ENCODE assay signal across 8 cellular contexts in the genomic region with DNA sequence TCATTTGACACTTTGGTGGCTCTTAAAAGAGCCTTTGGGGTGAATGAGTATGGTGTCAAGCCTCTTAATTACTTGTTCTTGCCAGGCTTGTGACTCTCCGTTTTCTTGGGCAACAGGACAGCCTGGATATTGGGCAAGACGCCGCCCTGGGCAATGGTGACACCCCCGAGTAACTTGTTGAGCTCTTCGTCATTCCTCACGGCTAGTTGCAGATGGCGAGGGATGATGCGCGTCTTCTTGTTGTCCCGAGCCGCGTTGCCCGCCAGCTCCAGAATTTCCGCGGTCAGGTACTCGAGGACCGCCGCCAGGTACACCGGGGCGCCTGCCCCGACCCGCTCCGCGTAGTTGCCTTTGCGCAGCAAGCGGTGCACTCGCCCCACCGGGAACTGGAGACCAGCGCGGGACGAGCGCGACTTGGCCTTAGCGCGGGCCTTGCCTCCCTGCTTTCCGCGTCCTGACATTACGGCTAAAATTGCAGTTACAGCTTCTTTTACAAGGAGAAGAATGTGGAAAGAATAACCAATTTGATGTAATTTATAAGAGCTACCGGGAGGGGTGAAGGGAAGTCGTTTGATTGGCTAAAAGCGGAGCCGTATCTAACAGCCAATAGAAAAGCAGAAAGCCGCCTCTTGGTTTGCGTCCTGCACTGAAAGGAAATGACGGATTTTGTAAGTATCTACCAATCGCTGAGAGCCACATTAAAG. TPM values are rescaled to one million over a fixed set of nuclear protein-coding genes. Genes with fewer than 3 reads are reported as not detected.
DNase-seq lines count a peak whose midpoint lies in the region; ATAC-seq and TF ChIP-seq lines count a peak whose summit lies in the region.

No MANE protein-coding gene starts in this region.

- in situ Hi-C loops in IMR-90 (cut with MboI; ENCODE audit: low sequenced_read_pairs), result no loop called here

- peak overlapping the region; percentile 92 for H2BK5ac ChIP-seq in IMR-90 (ENCODE audit: low read depth, low read length, poor library complexity, severe bottlenecking)

- H3K27me3 ChIP-seq in IMR-90 (ENCODE audit: control insufficient read depth, insufficient read depth, low read length) (no peaks in the 10 kb centered on the region), mucosa of rectum (ENCODE audit: control insufficient read depth in 2 of 2, insufficient read depth in 2 of 2, low read length in 2 of 2) (no peaks in the 10 kb centered on the region)

- peak overlapping the region; percentile 69 for H3K14ac ChIP-seq in IMR-90 (replicated peaks; ENCODE audit: low read depth, low read length)

- TF ChIP-seq RAD21 in IMR-90 (IDR thresholded peaks at IDR 0.05; ENCODE audit: low read length), result no peak

- peak overlapping the region; percentile 84 for H3K4me2 ChIP-seq in IMR-90 (ENCODE audit: low read depth, low read length)

- H3K9me1 ChIP-seq in IMR-90 (ENCODE audit: insufficient read depth, low read length), result no peaks in the 10 kb centered on the region

- peak overlapping the region; percentile 71 for H3K18ac ChIP-seq in IMR-90 (ENCODE audit: low read depth, low read length)

- dilution Hi-C loops in IMR-90 (cut with HindIII; ENCODE audit: low sequenced_read_pairs, unreplicated experiment), result no loop called here

- peak overlapping the region; percentile 73 for H3K4ac ChIP-seq in IMR-90 (ENCODE audit: low read depth, low read length)

- 0 out of 2 replicates have a peak overlapping the region, but pooled peaks have one; percentile 32 for H2BK120ac ChIP-seq in IMR-90 (ENCODE audit: low read depth, low read length)

- peak; percentile 100 for DNase-seq in DMS114 treated with DMSO at 0.1 percent for 48 hours (lab: John Stamatoyannopoulos, UW; ENCODE audit: unreplicated experiment)
- peak; percentile 99 for DNase-seq in IMR-90
- peak; percentile 100 for DNase-seq in OCI-M1 (lab: John Stamatoyannopoulos, UW)
- DNase-seq in activated T-cell treated with anti-CD3 and anti-CD28 coated beads for 4 hours, result peak; percentile 58
- DNase-seq in stimulated activated CD8-positive, alpha-beta memory T cell treated with anti-CD3 and anti-CD28 coated beads, Interleukin-7, amount 100 ng/mL, for 1 hour (ENCODE audit: low read depth in 2 of 2), result peak; percentile 37 to 44

- H3K79me1 ChIP-seq in IMR-90 (ENCODE audit: low read depth in 1 of 2, low read length in 2 of 2), result peaks cover 3 to 19% of the 10 kb centered on the region in 2 experiments; a peak in 3 of 4 replicates

- no peak overlapping the region for H2BK20ac ChIP-seq in IMR-90 (ENCODE audit: low read depth, low read length)

- peaks cover 15% of the 10 kb centered on the region for H4K20me1 ChIP-seq in IMR-90 (ENCODE audit: insufficient read depth, low read length)

- TF ChIP-seq CTCF in IMR-90 (conservative IDR thresholded peaks at IDR 0.05; ENCODE audit: low read depth, low read length), result no peak

- H3K27ac ChIP-seq in IMR-90 (ENCODE audit: insufficient read depth, low read length) (peak overlapping the region; percentile 91), mucosa of rectum (ENCODE audit: low read depth in 2 of 2, low read length in 2 of 2) (peak overlapping the region; percentile 98 to 100)

- POLR2A ChIA-PET in IMR-90 (lab: Charles Lee; ENCODE audit: unreplicated experiment), result interaction anchor here (0.9 to 2.9 kb wide), 11 partner anchors 15 to 299 kb away, joined by 3 to 16 read pairs (median 5); partner anchors contain the start of genes OTUD7B and SF3B4

- H2AK5ac ChIP-seq in IMR-90 (ENCODE audit: low read depth, low read length), result peak overlapping the region; percentile 30; the same call in 1 of the 2 replicates

- TF ChIP-seq POLR2A in IMR-90 (IDR thresholded peaks at IDR 0.05; ENCODE audit: low read depth, low read length), result peak; percentile 97

- ATAC-seq in GM21529 (IDR thresholded peaks at IDR 0.05; ENCODE audit: unreplicated experiment), result peak; percentile 44
- peak; percentile 72 for ATAC-seq in IMR-90 (ENCODE audit: low read depth)
- peak; percentile 61 for ATAC-seq in esophagus mucosa

- H3K4me1 ChIP-seq in IMR-90 (ENCODE audit: control insufficient read depth, insufficient read depth, low read length), result peaks cover 3% of the 10 kb centered on the region; the same call in 1 of the 2 replicates
- peaks cover 15 to 23% of the 10 kb centered on the region in 2 donors for H3K4me1 ChIP-seq in mucosa of rectum (ENCODE audit: control insufficient read depth in 2 of 2, insufficient read depth in 2 of 2, low read length in 2 of 2)

- H2AFZ ChIP-seq in IMR-90 (replicated peaks; ENCODE audit: low read length, poor library complexity), result peak overlapping the region; percentile 84

- 0% methylated on average over 33 of the region's 46 CpGs; no CpG with 5 or more reads in 1 of the 2 experiments for WGBS in IMR-90 (ENCODE audit: extremely low coverage in 2 of 2, insufficient read length in 1 of 2), 2 experiments

- H3K4me3 ChIP-seq in IMR-90 (ENCODE audit: insufficient read depth, low read depth, low read length) (peak overlapping the region; percentile 61), mucosa of rectum (ENCODE audit: low read length in 2 of 2) (peak overlapping the region; percentile 94 to 97)

- H3K9me3 ChIP-seq in IMR-90 (ENCODE audit: control insufficient read depth, insufficient read depth, low read length) (no peaks in the 10 kb centered on the region), mucosa of rectum (ENCODE audit: control insufficient read depth in 2 of 2, low read length in 2 of 2) (no peaks in the 10 kb centered on the region)

- peak overlapping the region; percentile 84 for H3K9ac ChIP-seq in IMR-90 (ENCODE audit: low read depth, low read length)
- H3K9ac ChIP-seq in mucosa of rectum (ENCODE audit: low read depth in 1 of 2, low read length in 2 of 2), result peak overlapping the region; percentile 98 to 99

- H3K36me3 ChIP-seq in IMR-90 (ENCODE audit: control insufficient read depth, insufficient read depth, low read length), result no peaks in the 10 kb centered on the region
- no peaks in the 10 kb centered on the region for H3K36me3 ChIP-seq in mucosa of rectum (ENCODE audit: control insufficient read depth in 2 of 2, insufficient read depth in 2 of 2, low read length in 2 of 2)

- H3K56ac ChIP-seq in IMR-90 (ENCODE audit: extremely low read depth, insufficient read depth, low read length), result peak overlapping the region; percentile 93; the same call in 1 of the 2 replicates

- peak overlapping the region; percentile 96 for H3K23ac ChIP-seq in IMR-90 (ENCODE audit: low read depth, low read length)

- CTCF ChIA-PET in IMR-90 (lab: Yijun Ruan, JAX), result interaction anchor here (0.6 to 1.4 kb wide), 5 partner anchors 13 to 300 kb away, joined by 3 to 5 read pairs (median 3); no protein-coding TSS in a partner anchor

- intact Hi-C loops in IMR-90 (cut with micrococcal nuclease), result no loop called here

- H4K8ac ChIP-seq in IMR-90 (ENCODE audit: low read depth in 2 of 2, low read length in 2 of 2), result peak overlapping the region in 1 of 2 experiments; percentile 53; a peak in 2 of 4 replicates

- peak overlapping the region; percentile 66; the same call in 1 of the 2 replicates for H4K91ac ChIP-seq in IMR-90 (ENCODE audit: insufficient read depth, low read depth, low read length)

- peak overlapping the region; percentile 54; the same call in 1 of the 2 replicates for H4K5ac ChIP-seq in IMR-90 (ENCODE audit: low read depth, low read length)

- BruUV-seq in IMR-90 (replicated peaks; lab: Mats Ljungman, UMichigan), result no TSS peak

- H2BK15ac ChIP-seq in IMR-90 (ENCODE audit: low read depth, low read length), result no peak overlapping the region

- peak overlapping the region; percentile 66 for H2AK9ac ChIP-seq in IMR-90 (replicated peaks; ENCODE audit: low read depth, low read length, poor library complexity)

TF ChIP-seq in IMR-90, 13 proteins besides CTCF, POLR2A, EP300 and RAD21 (continues in another document):
- TF ChIP-seq MAZ (IDR thresholded peaks at IDR 0.05; ENCODE audit: borderline replicate concordance, low read depth, low read length), result peak; percentile 56; the same call in 1 of the 2 replicates
- no peak; the same call in 1 of the 2 replicates for TF ChIP-seq USF2 (IDR thresholded peaks at IDR 0.05; ENCODE audit: low read depth, low read length)
- TF ChIP-seq BHLHE40 (IDR thresholded peaks at IDR 0.05; ENCODE audit: low read depth, low read length), result no peak
- TF ChIP-seq RFX5 (IDR thresholded peaks at IDR 0.05; ENCODE audit: low read depth, low read length), result no peak
- no peak for TF ChIP-seq SMC3 (IDR thresholded peaks at IDR 0.05; ENCODE audit: low read depth, low read length)
- TF ChIP-seq MAFK (IDR thresholded peaks at IDR 0.05; ENCODE audit: low read depth, low read length), result peak; percentile 24; the same call in 1 of the 2 replicates
- peak; percentile 96 for TF ChIP-seq CEBPB (IDR thresholded peaks at IDR 0.05; ENCODE audit: low read depth, low read length)
- TF ChIP-seq CHD1 (IDR thresholded peaks at IDR 0.05; ENCODE audit: low read depth, low read length), result no peak; the same call in 1 of the 2 replicates
- no peak for TF ChIP-seq MXI1 (IDR thresholded peaks at IDR 0.05; ENCODE audit: borderline replicate concordance, low read depth, low read length)

RNA-seq across cellular contexts. Expression of gene BOLA1, which starts 11.8 kb away (rescaled TPM):
- total RNA-seq in IMR-90 (2012; rRNA removed) (3.4 and 4.4 TPM in 2 replicates), esophagus mucosa (12.0 TPM)
- 12.6 and 14.2 TPM in 2 replicates for polyA plus RNA-seq in IMR-90 (2012; rRNA removed)
- 19.5 and 20.0 TPM in 2 replicates for polyA plus RNA-seq in IMR-90 (2012; cell fraction: cytosol; rRNA removed)
- 14.7 and 18.9 TPM in 2 replicates for polyA plus RNA-seq in IMR-90 (2012; cell fraction: nucleus; rRNA removed; ENCODE audit: low replicate concordance)

RNA-seq across cellular contexts. Expression of gene SV2A, which starts 30.0 kb away (rescaled TPM):
- total RNA-seq in IMR-90 (2012; rRNA removed), result 15.4 and 16.4 TPM in 2 replicates
- polyA plus RNA-seq in IMR-90 (2012; rRNA removed), result 18.1 and 19.6 TPM in 2 replicates
- polyA plus RNA-seq in IMR-90 (2012; cell fraction: cytosol; rRNA removed), result 14.5 and 15.6 TPM in 2 replicates
- 22.0 and 25.1 TPM in 2 replicates for polyA plus RNA-seq in IMR-90 (2012; cell fraction: nucleus; rRNA removed; ENCODE audit: low replicate concordance)
- total RNA-seq in esophagus mucosa, result 0.20 TPM

RNA-seq across cellular contexts. Expression of gene SF3B4, which starts 40.0 kb away (rescaled TPM):
- total RNA-seq in IMR-90 (2012; rRNA removed) (6.6 and 11.4 TPM in 2 replicates), esophagus mucosa (36.5 TPM)
- 62.6 and 64.4 TPM in 2 replicates for polyA plus RNA-seq in IMR-90 (2012; rRNA removed)
- polyA plus RNA-seq in IMR-90 (2012; cell fraction: cytosol; rRNA removed), result 29.9 and 58.3 TPM in 2 replicates
- 49.8 and 67.0 TPM in 2 replicates for polyA plus RNA-seq in IMR-90 (2012; cell fraction: nucleus; rRNA removed; ENCODE audit: low replicate concordance)

RNA-seq across cellular contexts. Expression of gene MTMR11, which starts 49.1 kb away (rescaled TPM):
- total RNA-seq in IMR-90 (2012; rRNA removed) (1.7 and 2.0 TPM in 2 replicates), esophagus mucosa (5.8 TPM)
- 14.3 and 14.6 TPM in 2 replicates for polyA plus RNA-seq in IMR-90 (2012; rRNA removed)
- polyA plus RNA-seq in IMR-90 (2012; cell fraction: cytosol; rRNA removed), result 4.5 and 6.0 TPM in 2 replicates
- polyA plus RNA-seq in IMR-90 (2012; cell fraction: nucleus; rRNA removed; ENCODE audit: low replicate concordance), result 64.8 and 76.3 TPM in 2 replicates

Comparison
In these comparisons a context has a peak if more than half of its experiments do, and no peak if none do; other contexts are left out.
1. Peak in every context shown above with its lines: DNase-seq, ATAC-seq, H3K4me3 ChIP-seq and H3K27ac ChIP-seq.
2. DNase-seq: peak in every context shown above with its lines; median percentile 100 in DMS114 treated with DMSO at 0.1 percent for 48 hours; 100 in OCI-M1; 99 in IMR-90; 58 in activated T-cell treated with anti-CD3 and anti-CD28 coated beads for 4 hours; 40 in stimulated activated CD8-positive, alpha-beta memory T cell treated with anti-CD3 and anti-CD28 coated beads, Interleukin-7, amount 100 ng/mL, for 1 hour.
3. RNA of gene SV2A, which starts 30.0 kb away (total RNA-seq): 15.4 to 16.4 TPM in IMR-90; 0.20 TPM in esophagus mucosa (single experiment); every median in the first group is over 10 times any median in the second.